ENCODE assay signal across 1 cellular context in genomic region chr12:93127582-93128331, GRCh38.
A peak's percentile ranks its signal among the peaks of the same experiment; 100 is the strongest.
TF ChIP-seq lines count a peak whose summit lies in the region.

No MANE protein-coding gene starts in this region.

TF ChIP-seq in HepG2, 621 proteins besides CTCF, POLR2A, EP300 and RAD21 (continued from another document and continues in another):
- peak; percentile 96 for TF ChIP-seq FOXP4 (CRISPR knock-in tag; IDR thresholded peaks at IDR 0.05)
- no peak for TF ChIP-seq PHB2 (IDR thresholded peaks at IDR 0.05; ENCODE audit: partially characterized antibody)
- no peak for TF ChIP-seq CERS6 (CRISPR knock-in tag; IDR thresholded peaks at IDR 0.05)
- TF ChIP-seq AGO2 (optimal IDR thresholded peaks at IDR 0.05; ENCODE audit: low read depth, low read length), result no peak
- TF ChIP-seq IRF2 (CRISPR knock-in tag; IDR thresholded peaks at IDR 0.05), result peak; percentile 96
- TF ChIP-seq CBX2 (IDR thresholded peaks at IDR 0.05; ENCODE audit: low read depth, low read length), result no peak
- peak; percentile 84; the same call in 1 of the 2 replicates for TF ChIP-seq CBX2 (CRISPR knock-in tag; IDR thresholded peaks at IDR 0.05; ENCODE audit: low read depth)
- TF ChIP-seq ZSCAN12 (CRISPR knock-in tag; IDR thresholded peaks at IDR 0.05), result 0 out of 2 replicates have a peak, but pooled peaks have one; percentile 27
- peak; percentile 25; the same call in 1 of the 2 replicates for TF ChIP-seq HINFP (CRISPR knock-in tag; IDR thresholded peaks at IDR 0.05; ENCODE audit: low read depth)
- TF ChIP-seq TBL1XR1 (IDR thresholded peaks at IDR 0.05; ENCODE audit: borderline replicate concordance, low read length, partially characterized antibody), result peak; percentile 98
- TF ChIP-seq SRSF1 (optimal IDR thresholded peaks at IDR 0.05; ENCODE audit: low read depth, low read length), result no peak
- peak; percentile 91 for TF ChIP-seq HNF4A (CRISPR knock-in tag; IDR thresholded peaks at IDR 0.05)
- peak; percentile 33; the same call in 1 of the 2 replicates for TF ChIP-seq ATF7 (IDR thresholded peaks at IDR 0.05)
- TF ChIP-seq ATF7 (CRISPR knock-in tag; IDR thresholded peaks at IDR 0.05), result peak; percentile 74; the same call in 1 of the 2 replicates
- TF ChIP-seq MIER2 (CRISPR knock-in tag; IDR thresholded peaks at IDR 0.05), result peak; percentile 86
- peak; percentile 92 for TF ChIP-seq ZBTB25 (CRISPR knock-in tag; IDR thresholded peaks at IDR 0.05)
- no peak for TF ChIP-seq SOX6 (IDR thresholded peaks at IDR 0.05)
- TF ChIP-seq SOX6 (CRISPR knock-in tag; IDR thresholded peaks at IDR 0.05), result peak; percentile 98
- TF ChIP-seq STAG1 (CRISPR knock-in tag; IDR thresholded peaks at IDR 0.05), result peak; percentile 80
- no peak for TF ChIP-seq ZBTB49 (CRISPR knock-in tag; IDR thresholded peaks at IDR 0.05; ENCODE audit: borderline replicate concordance)
- TF ChIP-seq SMAD1 (CRISPR knock-in tag; IDR thresholded peaks at IDR 0.05; ENCODE audit: borderline replicate concordance, low read depth), result 0 out of 2 replicates have a peak, but pooled peaks have one; percentile 54
- TF ChIP-seq ZNF607 (CRISPR knock-in tag; IDR thresholded peaks at IDR 0.05; ENCODE audit: borderline replicate concordance), result 0 out of 2 replicates have a peak, but pooled peaks have one; percentile 22
- peak; percentile 90 for TF ChIP-seq ZNF414 (CRISPR knock-in tag; IDR thresholded peaks at IDR 0.05)
- no peak for TF ChIP-seq ATF6 (CRISPR knock-in tag; conservative IDR thresholded peaks at IDR 0.05)
- peak; percentile 96 for TF ChIP-seq RXRB (CRISPR knock-in tag; IDR thresholded peaks at IDR 0.05; ENCODE audit: borderline replicate concordance)
- no peak for TF ChIP-seq MNT (IDR thresholded peaks at IDR 0.05)
- TF ChIP-seq ZNF350 (CRISPR knock-in tag; IDR thresholded peaks at IDR 0.05; ENCODE audit: borderline replicate concordance, low read depth), result peak; percentile 95; the same call in 1 of the 2 replicates
- peak; percentile 63; the same call in 1 of the 2 replicates for TF ChIP-seq NR0B2 (CRISPR knock-in tag; IDR thresholded peaks at IDR 0.05)
- no peak for TF ChIP-seq SMARCE1 (IDR thresholded peaks at IDR 0.05; ENCODE audit: borderline replicate concordance)
- TF ChIP-seq ARID4A (CRISPR knock-in tag; IDR thresholded peaks at IDR 0.05; ENCODE audit: borderline replicate concordance), result peak; percentile 74; the same call in 1 of the 2 replicates
- no peak for TF ChIP-seq ARNT (IDR thresholded peaks at IDR 0.05)
- TF ChIP-seq ZNF235 (CRISPR knock-in tag; IDR thresholded peaks at IDR 0.05; ENCODE audit: borderline replicate concordance), result 0 out of 2 replicates have a peak, but pooled peaks have one; percentile 74
- no peak for TF ChIP-seq ZNF761 (CRISPR knock-in tag; conservative IDR thresholded peaks at IDR 0.05)
- TF ChIP-seq TFE3 (CRISPR knock-in tag; IDR thresholded peaks at IDR 0.05), result peak; percentile 87
- TF ChIP-seq SP140L (CRISPR knock-in tag; IDR thresholded peaks at IDR 0.05; ENCODE audit: borderline replicate concordance), result peak; percentile 78
- no peak for TF ChIP-seq SP1 (IDR thresholded peaks at IDR 0.05)
- peak; percentile 48; the same call in 1 of the 2 replicates for TF ChIP-seq SP1 (CRISPR knock-in tag; IDR thresholded peaks at IDR 0.05)
- TF ChIP-seq ZNF501 (CRISPR knock-in tag; IDR thresholded peaks at IDR 0.05), result peak; percentile 81
- no peak for TF ChIP-seq RNF2 (conservative IDR thresholded peaks at IDR 0.05; ENCODE audit: low read depth)
- TF ChIP-seq RARG (CRISPR knock-in tag; IDR thresholded peaks at IDR 0.05; ENCODE audit: low read depth), result 0 out of 2 replicates have a peak, but pooled peaks have one; percentile 48
- TF ChIP-seq PITX1 (CRISPR knock-in tag; IDR thresholded peaks at IDR 0.05), result peak; percentile 94
- no peak for TF ChIP-seq PHF20 (CRISPR knock-in tag; IDR thresholded peaks at IDR 0.05)
- peak; percentile 56; the same call in 1 of the 2 replicates for TF ChIP-seq ZNF441 (CRISPR knock-in tag; IDR thresholded peaks at IDR 0.05; ENCODE audit: borderline replicate concordance)
- TF ChIP-seq ARNT2 (CRISPR knock-in tag; IDR thresholded peaks at IDR 0.05; ENCODE audit: low read depth), result peak; percentile 90
